ENCODE assay signal across 17 cellular contexts in the genomic region with DNA sequence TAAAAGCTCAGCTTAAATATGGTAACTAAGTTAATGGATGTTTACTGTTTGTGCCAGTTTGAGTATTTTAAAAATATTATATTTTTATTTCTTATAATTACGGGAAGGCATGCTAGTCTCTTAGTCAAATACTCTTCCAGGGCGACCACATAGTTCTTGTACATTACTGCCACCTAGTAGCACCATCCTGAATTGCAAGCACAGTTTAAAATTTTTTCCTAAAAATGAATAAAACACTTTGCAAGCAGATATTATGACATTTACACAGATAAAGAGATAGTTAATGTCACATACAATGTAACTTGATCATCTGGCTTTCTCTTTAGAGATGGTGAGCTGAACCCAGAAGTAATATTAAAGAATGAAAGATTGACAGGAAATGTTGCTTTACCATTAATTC. TPM values are rescaled to one million over a fixed set of nuclear protein-coding genes. Genes with fewer than 3 reads are reported as not detected.
DNase-seq lines count a peak whose midpoint lies in the region; ATAC-seq and TF ChIP-seq lines count a peak whose summit lies in the region.
"Had no signal": no experiment of that assay in that cellular context is flagged by ENCODE, and none has a peak within 500 bp of the region (broad histone marks: within the 10 kb centered on the region; RNA-seq: fewer than 3 reads in every experiment).

No MANE protein-coding gene starts in this region.

- no peaks in the 10 kb centered on the region for H3K79me2 ChIP-seq in smooth muscle cell (ENCODE audit: low read depth)

- H4K20me1 ChIP-seq in smooth muscle cell (ENCODE audit: low read depth) = no peaks in the 10 kb centered on the region

- POLR2A ChIA-PET in HEK293T (lab: Yijun Ruan, JAX) = no interaction called here

- no peaks in the 10 kb centered on the region for H3K27me3 ChIP-seq in smooth muscle cell (ENCODE audit: low read depth)

- H3K4me2 ChIP-seq in smooth muscle cell = no peak overlapping the region
- H3K4me2 ChIP-seq: PC-9 had no signal

- no peak overlapping the region for H2AFZ ChIP-seq in smooth muscle cell (ENCODE audit: low read depth)
- H2AFZ ChIP-seq: PC-9 had no signal

- CTCF ChIA-PET in HEK293T (lab: Yijun Ruan, JAX) = interaction anchor here (0.6 kb wide), 1 partner anchor 179 kb away, joined by 3 read pairs; no protein-coding TSS in a partner anchor

- DNase-seq in NOMO-1 treated with DMSO at 0.1 percent for 48 hours (lab: John Stamatoyannopoulos, UW; ENCODE audit: unreplicated experiment) (peak; percentile 18), NOMO-1 (lab: John Stamatoyannopoulos, UW; ENCODE audit: unreplicated experiment in 2 of 2) (no peak), LNCaP clone FGC (ENCODE audit: low read depth) (no peak), cardiac fibroblast (ENCODE audit: low read depth in 2 of 2) (peak in 1 of 2 donors; percentile 11), smooth muscle cell (lab: John Stamatoyannopoulos, UW; ENCODE audit: unreplicated experiment) (no peak), left lobe of liver (ENCODE audit: low spot score) (no peak), HEK293T (ENCODE audit: extremely low spot score) (no peak)
- no peak for DNase-seq in stimulated activated CD4-positive, alpha-beta T cell treated with anti-CD3 and anti-CD28 coated beads, Interleukin-4, amount 100 ng/mL, for 1 hour
- DNase-seq: ACHN; activated gamma-delta T cell treated with Interleukin-2 at 50 U/mL for 16 hours; Calu3; effector CD4-positive, alpha-beta T cell; foreskin melanocyte; NCI-H1092 treated with DMSO at 0.1 percent for 48 hours; PC-9 had no signal

- H3K9me3 ChIP-seq in smooth muscle cell (replicated peaks; ENCODE audit: low read depth) = no peaks in the 10 kb centered on the region

- no peaks in the 10 kb centered on the region for H3F3A ChIP-seq in smooth muscle cell (ENCODE audit: low read depth)

- whole genome bisulfite sequencing in smooth muscle cell (ENCODE audit: low lambda C conversion rate) = 48% methylated on average over 2 of the region's 2 CpGs

- H3K4me1 ChIP-seq in smooth muscle cell (ENCODE audit: low read depth) = no peaks in the 10 kb centered on the region
- H3K4me1 ChIP-seq: HAP-1 had no signal

- ATAC-seq in left lobe of liver = no peak
- ATAC-seq: stimulated activated effector memory CD8-positive, alpha-beta T cell treated with anti-CD3 and anti-CD28 coated beads, Interleukin-12 subunit alpha, Interleukin-12 subunit beta, amount 100 ng/mL, for 72 hours had no signal

- no peak overlapping the region for H3K27ac ChIP-seq in smooth muscle cell (ENCODE audit: low read depth)
- H3K27ac ChIP-seq: PC-9 had no signal

- H3K4me3 ChIP-seq in LNCaP clone FGC (ENCODE audit: low read depth, low read length) = no peak overlapping the region
- H3K4me3 ChIP-seq in cardiac fibroblast (replicated peaks in 1 of 2; ENCODE audit: low read depth in 2 of 2, low read length in 2 of 2) = no peak overlapping the region
- H3K4me3 ChIP-seq in smooth muscle cell = no peak overlapping the region
- H3K4me3 ChIP-seq: HAP-1, PC-9 had no signal

- TF ChIP-seq CTCF in LNCaP clone FGC (IDR thresholded peaks at IDR 0.05; ENCODE audit: control insufficient read depth, extremely low read depth, insufficient read depth) = 0 out of 2 replicates have a peak, but pooled peaks have one; percentile 18
- peak; percentile 13 for TF ChIP-seq CTCF in cardiac fibroblast (IDR thresholded peaks at IDR 0.05; ENCODE audit: low read depth, low read length)
- TF ChIP-seq CTCF in smooth muscle cell (IDR thresholded peaks at IDR 0.05; ENCODE audit: borderline replicate concordance, insufficient read depth, poor library complexity, severe bottlenecking) = peak; percentile 15

- no peaks in the 10 kb centered on the region for H3K36me3 ChIP-seq in smooth muscle cell (ENCODE audit: low read depth)
- H3K36me3 ChIP-seq: HAP-1 had no signal

- no peak overlapping the region for H3K9ac ChIP-seq in smooth muscle cell (ENCODE audit: low read depth)

TF ChIP-seq in HEK293T, 16 proteins besides CTCF, POLR2A, EP300 and RAD21:
- TF ChIP-seq LEF1 (IDR thresholded peaks at IDR 0.05; ENCODE audit: borderline replicate concordance) (no peak), FOXA1 (IDR thresholded peaks at IDR 0.05) (no peak), FOXK2 (IDR thresholded peaks at IDR 0.05) (no peak), L3MBTL2 (conservative IDR thresholded peaks at IDR 0.05) (no peak), ELF4 (IDR thresholded peaks at IDR 0.05) (no peak), SUZ12 (IDR thresholded peaks at IDR 0.05) (no peak), TARDBP (IDR thresholded peaks at IDR 0.05) (no peak), CTBP1 (IDR thresholded peaks at IDR 0.05; ENCODE audit: borderline replicate concordance) (no peak), BHLHE40 (IDR thresholded peaks at IDR 0.05; ENCODE audit: borderline replicate concordance) (no peak)

RNA-seq across cellular contexts. Expression of a gene that starts 11.5 kb away (rescaled TPM):
- 1.5 and 1.6 TPM in 2 replicates for total RNA-seq in smooth muscle cell
- polyA plus RNA-seq in smooth muscle cell = 0.33 and 0.88 TPM in 2 replicates
- total RNA-seq in left lobe of liver = not detected
- total RNA-seq: PC-9 had no signal
